ENCODE assay signal across 21 cellular contexts in the genomic region with DNA sequence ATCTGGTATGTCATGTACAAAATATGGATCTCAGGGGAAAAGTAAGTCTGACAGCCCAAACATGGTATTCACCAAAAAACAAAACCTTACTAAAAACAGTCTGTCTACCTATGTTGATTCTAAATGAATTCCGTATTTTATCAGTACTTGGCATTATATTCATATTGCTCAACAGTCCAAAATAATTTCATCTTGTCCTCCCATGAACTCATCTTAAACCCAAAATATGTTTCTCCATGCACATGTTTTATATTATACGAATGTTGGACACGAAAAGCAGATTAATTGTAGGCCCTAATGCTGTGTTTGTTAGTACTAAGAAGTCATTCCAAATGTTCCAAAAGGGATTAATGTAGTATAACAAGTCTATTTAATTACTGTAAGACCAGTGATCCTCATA. TPM values are rescaled to one million over a fixed set of nuclear protein-coding genes. Genes with fewer than 3 reads are reported as not detected.
"Had no signal": no experiment of that assay in that cellular context is flagged by ENCODE, and none has a peak within 500 bp of the region (broad histone marks: within the 10 kb centered on the region; RNA-seq: fewer than 3 reads in every experiment).

No MANE protein-coding gene starts in this region.

- H3K36me3 ChIP-seq: esophagus squamous epithelium, sigmoid colon, tibial nerve, uterus had no signal

- ATAC-seq: activated CD8-positive, alpha-beta T cell treated with anti-CD3 and anti-CD28 coated beads for 36 hours; activated naive CD8-positive, alpha-beta T cell treated with anti-CD3 and anti-CD28 coated beads, Interleukin-2, amount 50 U/mL, for 24 hours; foreskin keratinocyte; stimulated activated naive B cell treated with anti-CD40 and anti-IgM and Interleukin-4, amounts not matched to agents 10 μg/mL and 1 μg/mL and 100 μg/mL, for 72 hours; T-cell had no signal

- H3K4me1 ChIP-seq: parathyroid adenoma, uterus had no signal

- H3K9me3 ChIP-seq: esophagus squamous epithelium, sigmoid colon, tibial nerve, uterus had no signal

- H3K27me3 ChIP-seq: esophagus squamous epithelium, foreskin keratinocyte, sigmoid colon, tibial nerve, uterus had no signal

- DNase-seq: activated B cell treated with CpG ODN at 0.5 μM for 24 hours; activated CD4-positive, alpha-beta T cell treated with anti-CD3 and anti-CD28 coated beads for 4 hours; activated CD8-positive, alpha-beta T cell treated with anti-CD3 and anti-CD28 coated beads for 36 hours; activated effector memory CD4-positive, alpha-beta T cell treated with Interleukin-2 at 50 U/mL for 16 hours; activated naive CD4-positive, alpha-beta T cell treated with anti-CD3 and anti-CD28 coated beads, Interleukin-2, amount 10 ng/mL, durations not matched to agents 7 days and 5 days; activated naive CD8-positive, alpha-beta T cell treated with anti-CD3 and anti-CD28 coated beads, Interleukin-2, amount 50 U/mL, for 24 hours; activated T-cell treated with anti-CD3 and anti-CD28 coated beads, Interleukin-2, amount 50 U/mL, for 1 hour; aorta; effector memory CD4-positive, alpha-beta T cell; esophagus squamous epithelium; foreskin keratinocyte; glutamatergic neuron; hypothalamus; naive B cell; sigmoid colon; stimulated activated naive B cell treated with anti-CD40 and anti-IgM and Interleukin-4, amounts not matched to agents 10 μg/mL and 1 μg/mL and 100 μg/mL, for 72 hours; T-cell; uterus had no signal

- H3K4me3 ChIP-seq: esophagus squamous epithelium, sigmoid colon, tibial nerve, uterus had no signal

- H3K27me3 Mint-ChIP-seq: activated naive CD4-positive, alpha-beta T cell treated with anti-CD3 and anti-CD28 coated beads, Interleukin-2, amount 10 ng/mL, durations not matched to agents 7 days and 5 days; dendritic cell treated with granulocyte-macrophage colony-stimulating factor and Interleukin-4, amounts not matched to agents 40 ng/mL and 50 ng/mL, for 4 days had no signal

- H3K9me3 Mint-ChIP-seq: activated B cell treated with CpG ODN at 0.5 μM for 24 hours; activated CD8-positive, alpha-beta T cell treated with anti-CD3 and anti-CD28 coated beads for 36 hours; activated naive CD4-positive, alpha-beta T cell treated with anti-CD3 and anti-CD28 coated beads, Interleukin-2, amount 10 ng/mL, durations not matched to agents 7 days and 5 days; activated naive CD8-positive, alpha-beta T cell treated with anti-CD3 and anti-CD28 coated beads, Interleukin-2, amount 50 U/mL, for 24 hours; dendritic cell treated with granulocyte-macrophage colony-stimulating factor and Interleukin-4, amounts not matched to agents 40 ng/mL and 50 ng/mL, for 4 days; T-cell had no signal

- H3K36me3 Mint-ChIP-seq: activated naive CD4-positive, alpha-beta T cell treated with anti-CD3 and anti-CD28 coated beads, Interleukin-2, amount 10 ng/mL, durations not matched to agents 7 days and 5 days; naive B cell; stimulated activated naive B cell treated with anti-CD40 and anti-IgM and Interleukin-4, amounts not matched to agents 10 μg/mL and 1 μg/mL and 100 μg/mL, for 72 hours; T-cell had no signal

- H3K4me1 Mint-ChIP-seq: activated B cell treated with CpG ODN at 0.5 μM for 24 hours; activated naive CD4-positive, alpha-beta T cell treated with anti-CD3 and anti-CD28 coated beads, Interleukin-2, amount 10 ng/mL, durations not matched to agents 7 days and 5 days; activated naive CD8-positive, alpha-beta T cell treated with anti-CD3 and anti-CD28 coated beads, Interleukin-2, amount 50 U/mL, for 24 hours; naive B cell; stimulated activated naive B cell treated with anti-CD40 and anti-IgM and Interleukin-4, amounts not matched to agents 10 μg/mL and 1 μg/mL and 100 μg/mL, for 72 hours; T-cell had no signal

- H3K4me3 Mint-ChIP-seq: activated B cell treated with CpG ODN at 0.5 μM for 24 hours; activated CD8-positive, alpha-beta T cell treated with anti-CD3 and anti-CD28 coated beads for 36 hours; activated naive CD4-positive, alpha-beta T cell treated with anti-CD3 and anti-CD28 coated beads, Interleukin-2, amount 10 ng/mL, durations not matched to agents 7 days and 5 days; activated naive CD8-positive, alpha-beta T cell treated with anti-CD3 and anti-CD28 coated beads, Interleukin-2, amount 50 U/mL, for 24 hours; dendritic cell treated with granulocyte-macrophage colony-stimulating factor and Interleukin-4, amounts not matched to agents 40 ng/mL and 50 ng/mL, for 4 days; naive B cell; stimulated activated naive B cell treated with anti-CD40 and anti-IgM and Interleukin-4, amounts not matched to agents 10 μg/mL and 1 μg/mL and 100 μg/mL, for 72 hours; T-cell had no signal

- H3K27ac Mint-ChIP-seq: activated B cell treated with CpG ODN at 0.5 μM for 24 hours; activated CD8-positive, alpha-beta T cell treated with anti-CD3 and anti-CD28 coated beads for 36 hours; activated naive CD4-positive, alpha-beta T cell treated with anti-CD3 and anti-CD28 coated beads, Interleukin-2, amount 10 ng/mL, durations not matched to agents 7 days and 5 days; activated naive CD8-positive, alpha-beta T cell treated with anti-CD3 and anti-CD28 coated beads, Interleukin-2, amount 50 U/mL, for 24 hours; dendritic cell treated with granulocyte-macrophage colony-stimulating factor and Interleukin-4, amounts not matched to agents 40 ng/mL and 50 ng/mL, for 4 days; naive B cell; stimulated activated naive B cell treated with anti-CD40 and anti-IgM and Interleukin-4, amounts not matched to agents 10 μg/mL and 1 μg/mL and 100 μg/mL, for 72 hours; T-cell had no signal

- H3K27ac ChIP-seq: foreskin keratinocyte, parathyroid adenoma, tibial nerve, uterus had no signal

RNA-seq across cellular contexts. Expression of a gene that starts 20.1 kb away (rescaled TPM):
- total RNA-seq: activated B cell treated with CpG ODN at 0.5 μM for 24 hours; activated CD8-positive, alpha-beta T cell treated with anti-CD3 and anti-CD28 coated beads for 36 hours had no signal
